ENCODE assay signal across 8 cellular contexts in the genomic region with DNA sequence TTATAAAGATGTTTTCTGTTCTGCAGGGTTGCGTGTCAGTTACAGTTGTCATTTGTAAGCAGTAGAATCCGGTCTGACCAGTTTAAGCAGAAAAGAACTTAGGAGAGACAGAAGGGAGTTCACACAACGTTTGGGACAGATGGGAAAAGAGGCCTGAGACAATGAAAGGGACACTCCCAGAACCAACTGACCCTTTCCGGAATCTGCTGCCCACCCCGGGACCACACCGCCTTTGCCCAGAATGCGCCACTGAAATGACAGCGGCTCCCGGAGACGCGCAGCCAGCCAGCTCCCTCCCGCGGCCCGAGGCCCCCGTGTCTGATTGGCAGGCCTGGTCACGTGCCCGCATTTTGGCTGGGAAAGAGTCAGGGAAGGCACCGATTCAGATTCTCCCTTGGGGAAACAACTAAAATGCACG.
DNase-seq lines count a peak whose midpoint lies in the region; ATAC-seq and TF ChIP-seq lines count a peak whose summit lies in the region.

No MANE protein-coding gene starts in this region.

- no TSS peak for BruUV-seq in PC-3 (replicated peaks; lab: Mats Ljungman, UMichigan)

- H3K4me1 Mint-ChIP-seq in natural killer cell treated with Interleukin-12 subunit alpha and Interleukin-12 subunit beta and Interleukin-15 and Interleukin-18, amount 100 ng/mL, for 72 hours (ENCODE audit: low read depth in 2 of 2), result peaks cover 11 to 18% of the 10 kb centered on the region in 2 donors

- H3K27ac ChIP-seq in PC-3 (ENCODE audit: low read length), result peak overlapping the region; percentile 81

- peak overlapping the region; percentile 73 for H3K9ac ChIP-seq in PC-3 (ENCODE audit: low read length)

- peak; percentile 67 for DNase-seq in GM10266 (ENCODE audit: extremely low spot score)
- DNase-seq in PC-3, result peak; percentile 70
- peak; percentile 29 for DNase-seq in activated T-helper 9 cell treated with anti-CD3 and anti-CD28 coated beads, Interleukin-2, amount 50 U/mL, for 16 hours (ENCODE audit: low read depth)
- DNase-seq in fibroblast of pulmonary artery (ENCODE audit: low read depth), result peak; percentile 39
- peak; percentile 86 for DNase-seq in natural killer cell treated with Interleukin-12 subunit alpha and Interleukin-12 subunit beta and Interleukin-15 and Interleukin-18, amount 100 ng/mL, for 72 hours (ENCODE audit: low spot score)
- DNase-seq in stimulated activated naive CD4-positive, alpha-beta T cell treated with Interleukin-2 at 50 U/mL for 16 hours (lab: John Stamatoyannopoulos, UW), result peak; percentile 23
- no peak for DNase-seq in cortex of kidney (lab: John Stamatoyannopoulos, UW)

- peak; percentile 44 for ATAC-seq in HG03354 (IDR thresholded peaks at IDR 0.05; ENCODE audit: poor library complexity, severe bottlenecking, unreplicated experiment)
- ATAC-seq in PC-3, result peak; percentile 86
- ATAC-seq in natural killer cell treated with Interleukin-12 subunit alpha and Interleukin-12 subunit beta and Interleukin-15 and Interleukin-18, amount 100 ng/mL, for 72 hours, result peak; percentile 82 to 91

- peak overlapping the region; percentile 100 for H2AFZ ChIP-seq in PC-3 (ENCODE audit: low read length)

- H3K4me1 ChIP-seq in PC-3 (ENCODE audit: insufficient read depth, low read length), result peaks cover 12% of the 10 kb centered on the region

- CTCF ChIA-PET in PC-3 (lab: Charles Lee), result no interaction called here

- intact Hi-C loops in PC-3 (cut with micrococcal nuclease), result loop anchor here (5.0 kb wide), 1 partner anchor 58 kb away; no protein-coding TSS in a partner anchor

- H3K27me3 Mint-ChIP-seq in natural killer cell treated with Interleukin-12 subunit alpha and Interleukin-12 subunit beta and Interleukin-15 and Interleukin-18, amount 100 ng/mL, for 72 hours, result peaks cover 2 to 8% of the 10 kb centered on the region in 2 donors

- H3K36me3 Mint-ChIP-seq in natural killer cell treated with Interleukin-12 subunit alpha and Interleukin-12 subunit beta and Interleukin-15 and Interleukin-18, amount 100 ng/mL, for 72 hours, result peaks cover 5% of the 10 kb centered on the region

- POLR2A ChIA-PET in PC-3 (lab: Charles Lee; ENCODE audit: unreplicated experiment), result no interaction called here

- no peaks in the 10 kb centered on the region for H3K79me2 ChIP-seq in PC-3 (ENCODE audit: low read length)

- H3K27ac Mint-ChIP-seq in natural killer cell treated with Interleukin-12 subunit alpha and Interleukin-12 subunit beta and Interleukin-15 and Interleukin-18, amount 100 ng/mL, for 72 hours, result peak overlapping the region in 1 of 2 donors; percentile 68

- H3K36me3 ChIP-seq in PC-3 (ENCODE audit: low read depth, low read length), result no peaks in the 10 kb centered on the region

- H3K4me3 Mint-ChIP-seq in natural killer cell treated with Interleukin-12 subunit alpha and Interleukin-12 subunit beta and Interleukin-15 and Interleukin-18, amount 100 ng/mL, for 72 hours, result peak overlapping the region; percentile 87

- no peaks in the 10 kb centered on the region for H4K20me1 ChIP-seq in PC-3 (ENCODE audit: low read length)

- H3K27me3 ChIP-seq in PC-3 (ENCODE audit: low read length), result peaks cover 10% of the 10 kb centered on the region; the same call in 1 of the 2 replicates

- H3K9me2 ChIP-seq in PC-3 (replicated peaks; ENCODE audit: low read length), result no peaks in the 10 kb centered on the region

- H3K4me3 ChIP-seq in PC-3 (ENCODE audit: low read length) (peak overlapping the region; percentile 84), fibroblast of pulmonary artery (replicated peaks; ENCODE audit: low read depth, low read length) (peak overlapping the region; percentile 54)

- peaks cover 3% of the 10 kb centered on the region for H3K9me3 Mint-ChIP-seq in natural killer cell treated with Interleukin-12 subunit alpha and Interleukin-12 subunit beta and Interleukin-15 and Interleukin-18, amount 100 ng/mL, for 72 hours

- TF ChIP-seq CTCF in GM10266 (IDR thresholded peaks at IDR 0.05; ENCODE audit: control insufficient read depth, insufficient read depth, low read depth, missing control alignments), result no peak
- TF ChIP-seq CTCF in PC-3 (conservative IDR thresholded peaks at IDR 0.05; ENCODE audit: low read depth, low read length), result no peak
- no peak for TF ChIP-seq CTCF in fibroblast of pulmonary artery (IDR thresholded peaks at IDR 0.05; ENCODE audit: low read length, missing control alignments)

- no peaks in the 10 kb centered on the region for H3K9me3 ChIP-seq in PC-3 (ENCODE audit: low read length)

- peak overlapping the region; percentile 95 for H3K4me2 ChIP-seq in PC-3 (ENCODE audit: low read length)

- no peaks in the 10 kb centered on the region for H3F3A ChIP-seq in PC-3 (ENCODE audit: low read length, unreplicated experiment)
